1 cellular context compared by ENCODE assay signal in genomic region chr3:31687020-31687802, GRCh38.
A peak's percentile ranks its signal among the peaks of the same experiment; 100 is the strongest.
TF ChIP-seq lines count a peak whose summit lies in the region.

No MANE protein-coding gene starts in this region.

TF ChIP-seq in HepG2, 621 proteins besides CTCF, POLR2A, EP300 and RAD21 (continued from another document):
- TF ChIP-seq ZNF318 (CRISPR knock-in tag; IDR thresholded peaks at IDR 0.05) = no peak
- TF ChIP-seq ZNF296 (CRISPR knock-in tag; conservative IDR thresholded peaks at IDR 0.05) = no peak
- no peak for TF ChIP-seq FLYWCH1 (CRISPR knock-in tag; IDR thresholded peaks at IDR 0.05)
- no peak for TF ChIP-seq POLR2AphosphoS2 (IDR thresholded peaks at IDR 0.05; ENCODE audit: low read depth, low read length)
- no peak for TF ChIP-seq ZNF724P (CRISPR knock-in tag; IDR thresholded peaks at IDR 0.05; ENCODE audit: borderline replicate concordance)
- TF ChIP-seq PATZ1 (CRISPR knock-in tag; IDR thresholded peaks at IDR 0.05) = 0 out of 2 replicates have a peak, but pooled peaks have one; percentile 21
- 0 out of 2 replicates have a peak, but pooled peaks have one; percentile 26 for TF ChIP-seq PAXIP1 (CRISPR knock-in tag; conservative IDR thresholded peaks at IDR 0.05)
- no peak for TF ChIP-seq ZNF747 (CRISPR knock-in tag; IDR thresholded peaks at IDR 0.05; ENCODE audit: borderline replicate concordance)
TF ChIP-seq in HepG2: peak in this region for 18.
